Comparison of ENCODE assay signal across 19 cellular contexts in genomic region chr14:81613341-81614045, GRCh38.
A peak's percentile ranks its signal among the peaks of the same experiment; 100 is the strongest.
DNase-seq lines count a peak whose midpoint lies in the region; ATAC-seq and TF ChIP-seq lines count a peak whose summit lies in the region.
"Had no signal": no experiment of that assay in that cellular context is flagged by ENCODE, and none has a peak within 500 bp of the region (broad histone marks: within the 10 kb centered on the region; RNA-seq: fewer than 3 reads in every experiment).

No MANE protein-coding gene starts in this region.

- no peaks in the 10 kb centered on the region for H3K9me2 ChIP-seq in MM.1S (replicated peaks; ENCODE audit: insufficient read depth, low read length)

- no peak overlapping the region for H3K4me2 ChIP-seq in MM.1S (ENCODE audit: low read depth, low read length)
- H3K4me2 ChIP-seq: BLaER1 had no signal

- peaks cover 15% of the 10 kb centered on the region for H3K4me1 Mint-ChIP-seq in WTC11
- H3K4me1 Mint-ChIP-seq in CD14-positive monocyte = no peaks in the 10 kb centered on the region
- H3K4me1 Mint-ChIP-seq: B cell; CD8-positive, alpha-beta memory T cell had no signal

- intact Hi-C loops in CD14-positive monocyte (cut with micrococcal nuclease) = no loop called here

- H3K9me3 ChIP-seq in HUES6 (ENCODE audit: control insufficient read depth, insufficient read depth, low read depth, low read length) (no peaks in the 10 kb centered on the region), MM.1S (replicated peaks; ENCODE audit: insufficient read depth, low read length) (no peaks in the 10 kb centered on the region)

- POLR2A ChIA-PET in WTC11 (lab: Charles Lee) = no interaction called here

- DNase-seq in ELF-1 (ENCODE audit: low read depth, low spot score) (peak; percentile 17), WTC11 (ENCODE audit: low spot score) (no peak), MM.1S (no peak), DMS114 treated with DMSO at 0.1 percent for 48 hours (lab: John Stamatoyannopoulos, UW; ENCODE audit: unreplicated experiment) (no peak), CD14-positive monocyte (ENCODE audit: low spot score) (no peak)
- DNase-seq: CD4-positive, alpha-beta T cell; CD8-positive, alpha-beta memory T cell; DMS153; DND-41; GDM1; GM23248; H9 had no signal

- H3K4me3 Mint-ChIP-seq in WTC11 (no peak overlapping the region), CD14-positive monocyte (no peak overlapping the region)
- H3K4me3 Mint-ChIP-seq: B cell; CD4-positive, alpha-beta T cell; CD8-positive, alpha-beta memory T cell; H9 had no signal

- H3K4me1 ChIP-seq in HUES6 (ENCODE audit: control insufficient read depth, insufficient read depth, low read length) = peaks cover 8% of the 10 kb centered on the region
- H3K4me1 ChIP-seq in MM.1S (ENCODE audit: low read length) = no peaks in the 10 kb centered on the region
- H3K4me1 ChIP-seq: BLaER1 had no signal

- H4K20me1 ChIP-seq in MM.1S (ENCODE audit: insufficient read depth, low read length) = no peaks in the 10 kb centered on the region
- H4K20me1 ChIP-seq: BLaER1 had no signal

- CTCF ChIA-PET in WTC11 (lab: Charles Lee) = interaction anchor here (1.2 kb wide), 1 partner anchor 12 kb away, joined by 4 read pairs; no protein-coding TSS in a partner anchor

- H3K27ac Mint-ChIP-seq in WTC11 = no peak overlapping the region
- H3K27ac Mint-ChIP-seq in CD14-positive monocyte = no peak overlapping the region
- H3K27ac Mint-ChIP-seq: B cell; CD4-positive, alpha-beta T cell; CD8-positive, alpha-beta memory T cell had no signal

- no peaks in the 10 kb centered on the region for H3K27me3 Mint-ChIP-seq in WTC11 (ENCODE audit: low read depth)
- peaks cover 0 to 5% (median 0%) of the 10 kb centered on the region in 3 donors for H3K27me3 Mint-ChIP-seq in CD14-positive monocyte (ENCODE audit: low read depth in 3 of 3)

- H3K27ac ChIP-seq in HUES6 (ENCODE audit: low read depth, low read length) (peak overlapping the region; percentile 43; the same call in 1 of the 2 replicates), MM.1S (ENCODE audit: low read length) (no peak overlapping the region)
- H3K27ac ChIP-seq: 22Rv1, BLaER1, C4-2B, GM23248 had no signal

- H3K9me3 Mint-ChIP-seq in WTC11 (peaks cover 18% of the 10 kb centered on the region), CD14-positive monocyte (peaks cover 2 to 10% (median 5%) of the 10 kb centered on the region in 7 donors)
- H3K9me3 Mint-ChIP-seq: CD4-positive, alpha-beta T cell had no signal

- H3F3A ChIP-seq in MM.1S (ENCODE audit: insufficient read depth, low read length) = no peaks in the 10 kb centered on the region

- ATAC-seq in WTC11 = peak; percentile 52
- ATAC-seq: GM12878, HCT116 had no signal

- H3K36me3 ChIP-seq in HUES6 (ENCODE audit: control insufficient read depth, insufficient read depth, low read length) = no peaks in the 10 kb centered on the region
- no peaks in the 10 kb centered on the region for H3K36me3 ChIP-seq in MM.1S (replicated peaks; ENCODE audit: insufficient read depth, low read length)
- H3K36me3 ChIP-seq: BLaER1 had no signal

- H3K79me2 ChIP-seq in MM.1S (ENCODE audit: low read length) = no peaks in the 10 kb centered on the region

- no peak overlapping the region for H2AFZ ChIP-seq in MM.1S (ENCODE audit: low read length)
- H2AFZ ChIP-seq: GM23248 had no signal

- H3K9ac ChIP-seq in HUES6 (ENCODE audit: low read length) = peak overlapping the region; percentile 33
- H3K9ac ChIP-seq in MM.1S (ENCODE audit: low read length) = no peak overlapping the region
- H3K9ac ChIP-seq: BLaER1, GM23248 had no signal

- H3K36me3 Mint-ChIP-seq in WTC11 = peaks cover 5% of the 10 kb centered on the region; the same call in 1 of the 2 replicates
- no peaks in the 10 kb centered on the region for H3K36me3 Mint-ChIP-seq in CD14-positive monocyte
- H3K36me3 Mint-ChIP-seq: CD8-positive, alpha-beta memory T cell had no signal

- H3K4me3 ChIP-seq in HUES6 (ENCODE audit: low read depth, low read length) = no peak overlapping the region
- no peak overlapping the region for H3K4me3 ChIP-seq in MM.1S (ENCODE audit: low read length)
- H3K4me3 ChIP-seq: BLaER1, GM12878, GM23248 had no signal

- H3K27me3 ChIP-seq in HUES6 (ENCODE audit: control insufficient read depth, insufficient read depth, low read length) (no peaks in the 10 kb centered on the region), MM.1S (replicated peaks; ENCODE audit: insufficient read depth, low read length) (no peaks in the 10 kb centered on the region)
- H3K27me3 ChIP-seq: BLaER1 had no signal

- TF ChIP-seq CTCF in WTC11 (IDR thresholded peaks at IDR 0.05) (no peak), MM.1S (IDR thresholded peaks at IDR 0.05; ENCODE audit: low read length) (no peak), CD14-positive monocyte (IDR thresholded peaks at IDR 0.05) (no peak)

TF ChIP-seq in WTC11, 78 proteins besides CTCF, POLR2A, EP300 and RAD21 (continues in another document):
- TF ChIP-seq GRHL2 (CRISPR knock-in tag; IDR thresholded peaks at IDR 0.05; ENCODE audit: insufficient replicate concordance, severe bottlenecking) (no peak), NR3C1 (CRISPR knock-in tag; conservative IDR thresholded peaks at IDR 0.05; ENCODE audit: low read depth) (no peak), NFE2L1 (CRISPR knock-in tag; IDR thresholded peaks at IDR 0.05) (no peak), ATF1 (CRISPR knock-in tag; IDR thresholded peaks at IDR 0.05) (no peak), FOXK1 (CRISPR knock-in tag; IDR thresholded peaks at IDR 0.05) (no peak), JUN (CRISPR knock-in tag; IDR thresholded peaks at IDR 0.05) (no peak), SMAD3 (CRISPR knock-in tag; IDR thresholded peaks at IDR 0.05; ENCODE audit: borderline replicate concordance) (no peak), ZBTB21 (CRISPR knock-in tag; IDR thresholded peaks at IDR 0.05; ENCODE audit: borderline replicate concordance) (no peak)
- TF ChIP-seq, protein P1, sequence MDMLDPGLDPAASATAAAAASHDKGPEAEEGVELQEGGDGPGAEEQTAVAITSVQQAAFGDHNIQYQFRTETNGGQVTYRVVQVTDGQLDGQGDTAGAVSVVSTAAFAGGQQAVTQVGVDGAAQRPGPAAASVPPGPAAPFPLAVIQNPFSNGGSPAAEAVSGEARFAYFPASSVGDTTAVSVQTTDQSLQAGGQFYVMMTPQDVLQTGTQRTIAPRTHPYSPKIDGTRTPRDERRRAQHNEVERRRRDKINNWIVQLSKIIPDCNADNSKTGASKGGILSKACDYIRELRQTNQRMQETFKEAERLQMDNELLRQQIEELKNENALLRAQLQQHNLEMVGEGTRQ (CRISPR knock-in tag; IDR thresholded peaks at IDR 0.05) = no peak
- TF ChIP-seq, protein P2, sequence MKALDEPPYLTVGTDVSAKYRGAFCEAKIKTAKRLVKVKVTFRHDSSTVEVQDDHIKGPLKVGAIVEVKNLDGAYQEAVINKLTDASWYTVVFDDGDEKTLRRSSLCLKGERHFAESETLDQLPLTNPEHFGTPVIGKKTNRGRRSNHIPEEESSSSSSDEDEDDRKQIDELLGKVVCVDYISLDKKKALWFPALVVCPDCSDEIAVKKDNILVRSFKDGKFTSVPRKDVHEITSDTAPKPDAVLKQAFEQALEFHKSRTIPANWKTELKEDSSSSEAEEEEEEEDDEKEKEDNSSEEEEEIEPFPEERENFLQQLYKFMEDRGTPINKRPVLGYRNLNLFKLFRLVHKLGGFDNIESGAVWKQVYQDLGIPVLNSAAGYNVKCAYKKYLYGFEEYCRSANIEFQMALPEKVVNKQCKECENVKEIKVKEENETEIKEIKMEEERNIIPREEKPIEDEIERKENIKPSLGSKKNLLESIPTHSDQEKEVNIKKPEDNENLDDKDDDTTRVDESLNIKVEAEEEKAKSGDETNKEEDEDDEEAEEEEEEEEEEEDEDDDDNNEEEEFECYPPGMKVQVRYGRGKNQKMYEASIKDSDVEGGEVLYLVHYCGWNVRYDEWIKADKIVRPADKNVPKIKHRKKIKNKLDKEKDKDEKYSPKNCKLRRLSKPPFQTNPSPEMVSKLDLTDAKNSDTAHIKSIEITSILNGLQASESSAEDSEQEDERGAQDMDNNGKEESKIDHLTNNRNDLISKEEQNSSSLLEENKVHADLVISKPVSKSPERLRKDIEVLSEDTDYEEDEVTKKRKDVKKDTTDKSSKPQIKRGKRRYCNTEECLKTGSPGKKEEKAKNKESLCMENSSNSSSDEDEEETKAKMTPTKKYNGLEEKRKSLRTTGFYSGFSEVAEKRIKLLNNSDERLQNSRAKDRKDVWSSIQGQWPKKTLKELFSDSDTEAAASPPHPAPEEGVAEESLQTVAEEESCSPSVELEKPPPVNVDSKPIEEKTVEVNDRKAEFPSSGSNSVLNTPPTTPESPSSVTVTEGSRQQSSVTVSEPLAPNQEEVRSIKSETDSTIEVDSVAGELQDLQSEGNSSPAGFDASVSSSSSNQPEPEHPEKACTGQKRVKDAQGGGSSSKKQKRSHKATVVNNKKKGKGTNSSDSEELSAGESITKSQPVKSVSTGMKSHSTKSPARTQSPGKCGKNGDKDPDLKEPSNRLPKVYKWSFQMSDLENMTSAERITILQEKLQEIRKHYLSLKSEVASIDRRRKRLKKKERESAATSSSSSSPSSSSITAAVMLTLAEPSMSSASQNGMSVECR (CRISPR knock-in tag; IDR thresholded peaks at IDR 0.05; ENCODE audit: borderline replicate concordance) = no peak
- TF ChIP-seq, protein P3, sequence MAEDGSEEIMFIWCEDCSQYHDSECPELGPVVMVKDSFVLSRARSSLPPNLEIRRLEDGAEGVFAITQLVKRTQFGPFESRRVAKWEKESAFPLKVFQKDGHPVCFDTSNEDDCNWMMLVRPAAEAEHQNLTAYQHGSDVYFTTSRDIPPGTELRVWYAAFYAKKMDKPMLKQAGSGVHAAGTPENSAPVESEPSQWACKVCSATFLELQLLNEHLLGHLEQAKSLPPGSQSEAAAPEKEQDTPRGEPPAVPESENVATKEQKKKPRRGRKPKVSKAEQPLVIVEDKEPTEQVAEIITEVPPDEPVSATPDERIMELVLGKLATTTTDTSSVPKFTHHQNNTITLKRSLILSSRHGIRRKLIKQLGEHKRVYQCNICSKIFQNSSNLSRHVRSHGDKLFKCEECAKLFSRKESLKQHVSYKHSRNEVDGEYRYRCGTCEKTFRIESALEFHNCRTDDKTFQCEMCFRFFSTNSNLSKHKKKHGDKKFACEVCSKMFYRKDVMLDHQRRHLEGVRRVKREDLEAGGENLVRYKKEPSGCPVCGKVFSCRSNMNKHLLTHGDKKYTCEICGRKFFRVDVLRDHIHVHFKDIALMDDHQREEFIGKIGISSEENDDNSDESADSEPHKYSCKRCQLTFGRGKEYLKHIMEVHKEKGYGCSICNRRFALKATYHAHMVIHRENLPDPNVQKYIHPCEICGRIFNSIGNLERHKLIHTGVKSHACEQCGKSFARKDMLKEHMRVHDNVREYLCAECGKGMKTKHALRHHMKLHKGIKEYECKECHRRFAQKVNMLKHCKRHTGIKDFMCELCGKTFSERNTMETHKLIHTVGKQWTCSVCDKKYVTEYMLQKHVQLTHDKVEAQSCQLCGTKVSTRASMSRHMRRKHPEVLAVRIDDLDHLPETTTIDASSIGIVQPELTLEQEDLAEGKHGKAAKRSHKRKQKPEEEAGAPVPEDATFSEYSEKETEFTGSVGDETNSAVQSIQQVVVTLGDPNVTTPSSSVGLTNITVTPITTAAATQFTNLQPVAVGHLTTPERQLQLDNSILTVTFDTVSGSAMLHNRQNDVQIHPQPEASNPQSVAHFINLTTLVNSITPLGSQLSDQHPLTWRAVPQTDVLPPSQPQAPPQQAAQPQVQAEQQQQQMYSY (CRISPR knock-in tag; IDR thresholded peaks at IDR 0.05) = no peak
